Comparison of ENCODE assay signal across 39 cellular contexts in the genomic region with DNA sequence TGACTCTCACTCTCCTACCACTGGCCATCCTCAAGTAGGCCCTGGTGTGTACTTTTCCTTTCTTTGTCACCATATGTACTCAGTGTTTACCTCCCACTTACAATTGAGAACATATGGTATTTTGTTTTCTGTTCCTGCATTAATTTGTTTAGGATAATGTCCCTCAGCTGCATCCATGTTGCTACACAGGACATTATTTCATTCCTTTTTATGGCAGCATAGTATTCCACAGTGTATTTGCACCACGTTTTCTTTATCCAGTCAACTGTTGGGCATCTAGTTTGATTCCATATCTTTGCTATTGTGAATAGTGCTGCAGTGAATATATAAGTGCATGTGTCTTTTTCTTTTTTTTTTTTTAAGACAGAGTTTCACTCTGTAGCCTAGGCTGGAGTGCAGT.
"Had no signal": no experiment of that assay in that cellular context is flagged by ENCODE, and none has a peak within 500 bp of the region (broad histone marks: within the 10 kb centered on the region; RNA-seq: fewer than 3 reads in every experiment).

No MANE protein-coding gene starts in this region.

- H3K9me3 ChIP-seq: adrenal gland, ascending aorta, body of pancreas, breast epithelium had no signal

- H3K4me1 ChIP-seq: adrenal gland, ascending aorta, body of pancreas, breast epithelium had no signal

- H3K9me3 Mint-ChIP-seq: activated naive CD4-positive, alpha-beta T cell treated with anti-CD3 and anti-CD28 coated beads for 36 hours; activated naive CD4-positive, alpha-beta T cell treated with anti-CD3 and anti-CD28 coated beads, Interleukin-2, amount 10 ng/mL, durations not matched to agents 7 days and 5 days; activated T-cell treated with anti-CD3 and anti-CD28 coated beads, Interleukin-2, amount 50 U/mL, for 24 hours had no signal

- H3K4me1 Mint-ChIP-seq: activated naive CD4-positive, alpha-beta T cell treated with anti-CD3 and anti-CD28 coated beads, Interleukin-2, amount 10 ng/mL, durations not matched to agents 7 days and 5 days had no signal

- H3K27me3 Mint-ChIP-seq: activated naive CD4-positive, alpha-beta T cell treated with anti-CD3 and anti-CD28 coated beads, Interleukin-2, amount 10 ng/mL, durations not matched to agents 7 days and 5 days; activated naive CD4-positive, alpha-beta T cell treated with anti-CD3 and anti-CD28 coated beads, Interleukin-2, amount 50 U/mL, for 24 hours; activated naive CD8-positive, alpha-beta T cell; activated naive CD8-positive, alpha-beta T cell treated with anti-CD3 and anti-CD28 coated beads for 36 hours; activated naive CD8-positive, alpha-beta T cell treated with anti-CD3 and anti-CD28 coated beads, Interleukin-2, amount 10 ng/mL, durations not matched to agents 7 days and 5 days; activated naive CD8-positive, alpha-beta T cell treated with anti-CD3 and anti-CD28 coated beads, Interleukin-2, amount 50 U/mL, for 24 hours; activated T-cell treated with anti-CD3 and anti-CD28 coated beads, Interleukin-2, amount 50 U/mL, for 24 hours; activated T-helper 17 cell treated with anti-CD3 and anti-CD28 coated beads, Interleukin-2, amount 50 U/mL, for 72 hours; brain had no signal

- H3K27ac ChIP-seq: adrenal gland, ascending aorta, body of pancreas, brain microvascular endothelial cell, breast epithelium, cardiac muscle cell had no signal

- DNase-seq: activated effector memory CD4-positive, alpha-beta T cell treated with anti-CD3 and anti-CD28 coated beads, Interleukin-2, amount 50 U/mL, for 16 hours; activated effector memory CD4-positive, alpha-beta T cell treated with Interleukin-2 at 50 U/mL for 16 hours; activated gamma-delta T cell; activated gamma-delta T cell treated with Interleukin-2 at 50 U/mL for 16 hours; activated naive CD4-positive, alpha-beta T cell; activated naive CD4-positive, alpha-beta T cell treated with anti-CD3 and anti-CD28 coated beads for 36 hours; activated naive CD4-positive, alpha-beta T cell treated with anti-CD3 and anti-CD28 coated beads, Interleukin-2, amount 10 ng/mL, durations not matched to agents 7 days and 5 days; activated naive CD4-positive, alpha-beta T cell treated with anti-CD3 and anti-CD28 coated beads, Interleukin-2, amount 50 U/mL, for 16 hours; activated naive CD4-positive, alpha-beta T cell treated with Interleukin-2 at 50 U/mL for 16 hours; activated naive CD8-positive, alpha-beta T cell treated with anti-CD3 and anti-CD28 coated beads for 36 hours; activated naive CD8-positive, alpha-beta T cell treated with anti-CD3 and anti-CD28 coated beads, Interleukin-2, amount 10 ng/mL, durations not matched to agents 7 days and 5 days; activated naive CD8-positive, alpha-beta T cell treated with anti-CD3 and anti-CD28 coated beads, Interleukin-2, amount 50 U/mL, for 24 hours; activated T-cell treated with anti-CD3 and anti-CD28 coated beads, Interleukin-2, amount 50 U/mL, for 24 hours; activated T-cell treated with anti-CD3 and anti-CD28 coated beads, Interleukin-2, amount 50 U/mL, for 4 hours; activated T-cell treated with anti-CD3 and anti-CD28 coated beads, Interleukin-2, amount 50 U/mL, for 48 hours; activated T-cell treated with anti-CD3 and anti-CD28 coated beads, Interleukin-2, amount 50 U/mL, for 72 hours; adrenal gland; amniotic stem cell; amygdala; anterior cingulate cortex; aorta; body of pancreas; brain microvascular endothelial cell; caudate nucleus; central memory CD4-positive, alpha-beta T cell; cerebellar nuclear complex had no signal

- H3K4me3 Mint-ChIP-seq: activated naive CD4-positive, alpha-beta T cell treated with anti-CD3 and anti-CD28 coated beads for 36 hours; activated naive CD4-positive, alpha-beta T cell treated with anti-CD3 and anti-CD28 coated beads, Interleukin-2, amount 10 ng/mL, durations not matched to agents 7 days and 5 days; activated naive CD4-positive, alpha-beta T cell treated with anti-CD3 and anti-CD28 coated beads, Interleukin-2, amount 50 U/mL, for 24 hours; activated naive CD8-positive, alpha-beta T cell; activated naive CD8-positive, alpha-beta T cell treated with anti-CD3 and anti-CD28 coated beads for 36 hours; activated naive CD8-positive, alpha-beta T cell treated with anti-CD3 and anti-CD28 coated beads, Interleukin-2, amount 10 ng/mL, durations not matched to agents 7 days and 5 days; activated naive CD8-positive, alpha-beta T cell treated with anti-CD3 and anti-CD28 coated beads, Interleukin-2, amount 50 U/mL, for 24 hours; activated T-cell treated with anti-CD3 and anti-CD28 coated beads, Interleukin-2, amount 50 U/mL, for 24 hours; activated T-cell treated with anti-CD3 and anti-CD28 coated beads, Interleukin-2, amount 50 U/mL, for 4 hours; activated T-cell treated with anti-CD3 and anti-CD28 coated beads, Interleukin-2, amount 50 U/mL, for 72 hours; activated T-helper 1 cell treated with anti-CD3 and anti-CD28 coated beads, Interleukin-12 subunit alpha, Interleukin-12 subunit beta, Interleukin-2, Interleukin-4 antibody, amounts not matched to agents 30 ng/mL and 10 ng/mL and 1 ng/mL, durations not matched to agents 14 hours and 24 hours and 36 hours; activated T-helper 17 cell treated with anti-CD3 and anti-CD28 coated beads, Interleukin-2, amount 50 U/mL, for 72 hours; brain had no signal

- H3K27ac Mint-ChIP-seq: activated naive CD4-positive, alpha-beta T cell treated with anti-CD3 and anti-CD28 coated beads for 36 hours; activated naive CD4-positive, alpha-beta T cell treated with anti-CD3 and anti-CD28 coated beads, Interleukin-2, amount 10 ng/mL, durations not matched to agents 7 days and 5 days; activated naive CD4-positive, alpha-beta T cell treated with anti-CD3 and anti-CD28 coated beads, Interleukin-2, amount 50 U/mL, for 24 hours; activated naive CD4-positive, alpha-beta T cell treated with anti-CD3 and anti-CD28 coated beads, Interleukin-2, amount 50 U/mL, for 72 hours; activated naive CD8-positive, alpha-beta T cell; activated naive CD8-positive, alpha-beta T cell treated with anti-CD3 and anti-CD28 coated beads for 36 hours; activated naive CD8-positive, alpha-beta T cell treated with anti-CD3 and anti-CD28 coated beads, Interleukin-2, amount 10 ng/mL, durations not matched to agents 7 days and 5 days; activated naive CD8-positive, alpha-beta T cell treated with anti-CD3 and anti-CD28 coated beads, Interleukin-2, amount 50 U/mL, for 24 hours; activated T-cell treated with anti-CD3 and anti-CD28 coated beads, Interleukin-2, amount 50 U/mL, for 24 hours; activated T-helper 1 cell treated with anti-CD3 and anti-CD28 coated beads, Interleukin-12 subunit alpha, Interleukin-12 subunit beta, Interleukin-2, Interleukin-4 antibody, amounts not matched to agents 30 ng/mL and 10 ng/mL and 1 ng/mL, durations not matched to agents 14 hours and 24 hours and 36 hours; activated T-helper 17 cell treated with anti-CD3 and anti-CD28 coated beads, Interleukin-2, amount 50 U/mL, for 72 hours; activated T-helper 2 cell treated with anti-CD3 and anti-CD28 coated beads, Interferon-gamma antibody, Interleukin-2, Interleukin-4, amounts not matched to agents 10 μg/mL and 5 μg/mL and 100 μg/mL, durations not matched to agents 14 hours and 24 hours and 36 hours; brain had no signal

- ATAC-seq: activated naive CD4-positive, alpha-beta T cell treated with anti-CD3 and anti-CD28 coated beads, Interleukin-2, amount 50 U/mL, for 72 hours; activated naive CD8-positive, alpha-beta T cell treated with anti-CD3 and anti-CD28 coated beads, Interleukin-2, amount 50 U/mL, for 24 hours; activated T-cell treated with anti-CD3 and anti-CD28 coated beads, Interleukin-2, amount 50 U/mL, for 4 hours; activated T-cell treated with anti-CD3 and anti-CD28 coated beads, Interleukin-2, amount 50 U/mL, for 72 hours; activated T-helper 17 cell treated with anti-CD3 and anti-CD28 coated beads, Interleukin-2, amount 50 U/mL, for 72 hours; body of pancreas had no signal

- H3K27me3 ChIP-seq: adrenal gland, ascending aorta, body of pancreas, brain microvascular endothelial cell, breast epithelium, cardiac muscle cell had no signal

- H3K4me3 ChIP-seq: adrenal gland, ascending aorta, body of pancreas, breast epithelium, cardiac muscle cell had no signal

- FAIRE-seq: astrocyte, bronchial epithelial cell, colon had no signal

- H3K36me3 ChIP-seq: adrenal gland, brain microvascular endothelial cell, breast epithelium had no signal
